In the genomic region with DNA sequence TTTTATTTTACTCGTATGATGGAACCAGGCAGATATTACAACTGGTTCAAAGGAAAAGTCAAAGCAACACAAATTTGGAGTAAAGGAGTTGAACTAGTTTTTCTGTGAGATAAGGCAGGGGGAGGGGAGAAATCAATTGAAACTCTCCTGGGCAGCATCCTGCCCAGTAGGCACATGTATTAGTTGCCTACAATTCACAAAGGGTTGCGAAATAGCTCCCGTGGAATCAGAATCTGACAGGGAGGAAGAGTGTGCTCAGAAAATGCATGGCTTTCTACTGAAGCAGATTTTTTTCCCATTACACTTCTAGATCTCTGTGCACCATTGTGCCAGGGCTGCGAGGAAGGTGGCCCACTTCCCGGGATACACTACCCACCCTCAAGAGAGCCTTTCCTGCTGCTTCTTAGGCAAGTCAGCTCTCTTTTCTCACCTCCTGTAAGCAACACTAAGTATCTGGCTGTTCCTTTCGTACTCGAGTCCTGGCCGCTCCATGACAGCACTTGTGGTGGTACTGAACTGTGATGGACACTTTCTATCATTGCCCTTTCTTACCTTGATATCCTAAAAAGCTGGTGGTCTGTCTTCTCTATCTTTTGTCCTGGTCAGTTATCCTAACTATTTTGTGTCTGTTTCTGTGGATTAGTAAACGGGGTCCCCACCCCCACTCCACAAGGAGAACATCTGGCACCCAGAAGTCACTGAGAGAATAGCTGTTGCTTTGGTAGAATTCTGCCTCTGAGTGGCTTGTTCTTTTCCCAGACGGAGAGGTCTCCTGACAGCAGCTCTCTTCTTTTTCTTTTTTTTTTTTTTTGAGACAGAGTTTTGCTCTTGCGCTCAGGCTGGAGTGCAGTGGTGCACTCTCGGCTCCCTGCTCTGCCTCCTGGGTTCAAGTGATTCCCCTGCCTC, we compare ENCODE assay signal across 8 cellular contexts.
DNase-seq lines count a peak whose midpoint lies in the region; ATAC-seq and TF ChIP-seq lines count a peak whose summit lies in the region.

No MANE protein-coding gene starts in this region.

- TF ChIP-seq RAD21 in Ishikawa (IDR thresholded peaks at IDR 0.05; ENCODE audit: low read depth), result no peak

- DNase-seq in activated T-cell treated with anti-CD3 and anti-CD28 coated beads, Interleukin-2, amount 50 U/mL, for 72 hours, result no peak
- no peak for DNase-seq in activated T-cell treated with anti-CD3 and anti-CD28 coated beads, Interleukin-2, amount 50 U/mL, for 4 hours
- DNase-seq in effector memory CD8-positive, alpha-beta T cell, result no peak
- DNase-seq in thyroid gland, result peak; percentile 39 to 40
- no peak for DNase-seq in DMS79 treated with DMSO at 0.1 percent for 48 hours (lab: John Stamatoyannopoulos, UW)
- DNase-seq in SKM-1 treated with dmso at 0.1 percent for 144 hours (lab: John Stamatoyannopoulos, UW; ENCODE audit: unreplicated experiment), result no peak
- no peak for DNase-seq in HuH-7 (ENCODE audit: low spot score)

- no peaks in the 10 kb centered on the region for H3K9me3 ChIP-seq in thyroid gland

- TF ChIP-seq CTCF in thyroid gland (IDR thresholded peaks at IDR 0.05), result no peak

- no peaks in the 10 kb centered on the region for H3K9me3 Mint-ChIP-seq in activated T-cell treated with anti-CD3 and anti-CD28 coated beads, Interleukin-2, amount 50 U/mL, for 72 hours
- no peaks in the 10 kb centered on the region for H3K9me3 Mint-ChIP-seq in activated T-cell treated with anti-CD3 and anti-CD28 coated beads, Interleukin-2, amount 50 U/mL, for 4 hours
- H3K9me3 Mint-ChIP-seq in effector memory CD8-positive, alpha-beta T cell, result no peaks in the 10 kb centered on the region

- peaks cover 16 to 48% of the 10 kb centered on the region in 2 donors for H3K36me3 Mint-ChIP-seq in activated T-cell treated with anti-CD3 and anti-CD28 coated beads, Interleukin-2, amount 50 U/mL, for 72 hours (ENCODE audit: insufficient read depth in 2 of 2)
- peaks cover 51% of the 10 kb centered on the region for H3K36me3 Mint-ChIP-seq in activated T-cell treated with anti-CD3 and anti-CD28 coated beads, Interleukin-2, amount 50 U/mL, for 4 hours (ENCODE audit: insufficient read depth)
- H3K36me3 Mint-ChIP-seq in effector memory CD8-positive, alpha-beta T cell (ENCODE audit: insufficient read depth), result peaks cover 55% of the 10 kb centered on the region

- no peak for ATAC-seq in activated T-cell treated with anti-CD3 and anti-CD28 coated beads, Interleukin-2, amount 50 U/mL, for 72 hours (replicated peaks in 1 of 2)
- ATAC-seq in activated T-cell treated with anti-CD3 and anti-CD28 coated beads, Interleukin-2, amount 50 U/mL, for 4 hours, result no peak
- no peak for ATAC-seq in effector memory CD8-positive, alpha-beta T cell (replicated peaks)

- no peak for TF ChIP-seq EP300 in Ishikawa (IDR thresholded peaks at IDR 0.05; ENCODE audit: borderline replicate concordance)

- H3K27ac Mint-ChIP-seq in activated T-cell treated with anti-CD3 and anti-CD28 coated beads, Interleukin-2, amount 50 U/mL, for 72 hours, result peak overlapping the region; percentile 92
- peak overlapping the region; percentile 57 to 69 for H3K27ac Mint-ChIP-seq in effector memory CD8-positive, alpha-beta T cell

- H3K4me3 Mint-ChIP-seq in activated T-cell treated with anti-CD3 and anti-CD28 coated beads, Interleukin-2, amount 50 U/mL, for 72 hours, result no peak overlapping the region
- H3K4me3 Mint-ChIP-seq in activated T-cell treated with anti-CD3 and anti-CD28 coated beads, Interleukin-2, amount 50 U/mL, for 4 hours, result no peak overlapping the region
- H3K4me3 Mint-ChIP-seq in effector memory CD8-positive, alpha-beta T cell, result no peak overlapping the region

- H3K4me1 Mint-ChIP-seq in activated T-cell treated with anti-CD3 and anti-CD28 coated beads, Interleukin-2, amount 50 U/mL, for 72 hours (ENCODE audit: low read depth), result peaks cover 69% of the 10 kb centered on the region
- H3K4me1 Mint-ChIP-seq in activated T-cell treated with anti-CD3 and anti-CD28 coated beads, Interleukin-2, amount 50 U/mL, for 4 hours (ENCODE audit: low read depth), result peaks cover 70% of the 10 kb centered on the region
- peaks cover 30 to 42% of the 10 kb centered on the region in 2 donors for H3K4me1 Mint-ChIP-seq in effector memory CD8-positive, alpha-beta T cell (ENCODE audit: low read depth in 2 of 2)

- H3K27ac ChIP-seq in thyroid gland, result peak overlapping the region; percentile 19 to 64 (median 56)

- no peak overlapping the region for H3K4me3 ChIP-seq in thyroid gland (replicated peaks in 1 of 3)

- WGBS in thyroid gland, 2 donors, result 65 to 68% methylated on average over 12 of the region's 12 CpGs

- TF ChIP-seq POLR2A in thyroid gland (IDR thresholded peaks at IDR 0.05), result no peak

- intact Hi-C loops in thyroid gland (cut with DNase I), result no loop called here

- H3K36me3 ChIP-seq in thyroid gland, result peaks cover 0 to 3% of the 10 kb centered on the region in 2 donors

- H3K27me3 Mint-ChIP-seq in activated T-cell treated with anti-CD3 and anti-CD28 coated beads, Interleukin-2, amount 50 U/mL, for 72 hours (ENCODE audit: low read depth), result no peaks in the 10 kb centered on the region
- no peaks in the 10 kb centered on the region for H3K27me3 Mint-ChIP-seq in activated T-cell treated with anti-CD3 and anti-CD28 coated beads, Interleukin-2, amount 50 U/mL, for 4 hours (ENCODE audit: low read depth)
- H3K27me3 Mint-ChIP-seq in effector memory CD8-positive, alpha-beta T cell, result no peaks in the 10 kb centered on the region

- peaks cover 12 to 30% of the 10 kb centered on the region in 2 donors for H3K4me1 ChIP-seq in thyroid gland

- no peaks in the 10 kb centered on the region for H3K27me3 ChIP-seq in thyroid gland

TF ChIP-seq in Ishikawa, 13 proteins besides CTCF, POLR2A, EP300 and RAD21:
- peak; percentile 73 for TF ChIP-seq CEBPB (IDR thresholded peaks at IDR 0.05)
- TF ChIP-seq, protein P1, sequence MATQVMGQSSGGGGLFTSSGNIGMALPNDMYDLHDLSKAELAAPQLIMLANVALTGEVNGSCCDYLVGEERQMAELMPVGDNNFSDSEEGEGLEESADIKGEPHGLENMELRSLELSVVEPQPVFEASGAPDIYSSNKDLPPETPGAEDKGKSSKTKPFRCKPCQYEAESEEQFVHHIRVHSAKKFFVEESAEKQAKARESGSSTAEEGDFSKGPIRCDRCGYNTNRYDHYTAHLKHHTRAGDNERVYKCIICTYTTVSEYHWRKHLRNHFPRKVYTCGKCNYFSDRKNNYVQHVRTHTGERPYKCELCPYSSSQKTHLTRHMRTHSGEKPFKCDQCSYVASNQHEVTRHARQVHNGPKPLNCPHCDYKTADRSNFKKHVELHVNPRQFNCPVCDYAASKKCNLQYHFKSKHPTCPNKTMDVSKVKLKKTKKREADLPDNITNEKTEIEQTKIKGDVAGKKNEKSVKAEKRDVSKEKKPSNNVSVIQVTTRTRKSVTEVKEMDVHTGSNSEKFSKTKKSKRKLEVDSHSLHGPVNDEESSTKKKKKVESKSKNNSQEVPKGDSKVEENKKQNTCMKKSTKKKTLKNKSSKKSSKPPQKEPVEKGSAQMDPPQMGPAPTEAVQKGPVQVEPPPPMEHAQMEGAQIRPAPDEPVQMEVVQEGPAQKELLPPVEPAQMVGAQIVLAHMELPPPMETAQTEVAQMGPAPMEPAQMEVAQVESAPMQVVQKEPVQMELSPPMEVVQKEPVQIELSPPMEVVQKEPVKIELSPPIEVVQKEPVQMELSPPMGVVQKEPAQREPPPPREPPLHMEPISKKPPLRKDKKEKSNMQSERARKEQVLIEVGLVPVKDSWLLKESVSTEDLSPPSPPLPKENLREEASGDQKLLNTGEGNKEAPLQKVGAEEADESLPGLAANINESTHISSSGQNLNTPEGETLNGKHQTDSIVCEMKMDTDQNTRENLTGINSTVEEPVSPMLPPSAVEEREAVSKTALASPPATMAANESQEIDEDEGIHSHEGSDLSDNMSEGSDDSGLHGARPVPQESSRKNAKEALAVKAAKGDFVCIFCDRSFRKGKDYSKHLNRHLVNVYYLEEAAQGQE (IDR thresholded peaks at IDR 0.05; ENCODE audit: low read depth), result no peak
- no peak for TF ChIP-seq ZBTB7A (IDR thresholded peaks at IDR 0.05; ENCODE audit: low read depth)
- no peak for TF ChIP-seq YY1 (IDR thresholded peaks at IDR 0.05; ENCODE audit: low read depth)
- TF ChIP-seq TAF1 (IDR thresholded peaks at IDR 0.05; ENCODE audit: low read depth), result no peak

Comparison
In these comparisons a context has a peak if more than half of its experiments do, and no peak if none do; other contexts are left out.
1. DNase-seq: peak in thyroid gland (2 of 2); none in activated T-cell treated with anti-CD3 and anti-CD28 coated beads, Interleukin-2, amount 50 U/mL, for 72 hours (0 of 2), activated T-cell treated with anti-CD3 and anti-CD28 coated beads, Interleukin-2, amount 50 U/mL, for 4 hours (single experiment), effector memory CD8-positive, alpha-beta T cell (0 of 3), DMS79 treated with DMSO at 0.1 percent for 48 hours (single experiment), SKM-1 treated with dmso at 0.1 percent for 144 hours (single experiment) and HuH-7 (single experiment).